Comparison of ENCODE assay signal across 8 cellular contexts in genomic region chr17:45784583-45785372, GRCh38. TPM values are rescaled to one million over a fixed set of nuclear protein-coding genes. Genes with fewer than 3 reads are reported as not detected.
DNase-seq lines count a peak whose midpoint lies in the region; ATAC-seq, FAIRE-seq and TF ChIP-seq lines count a peak whose summit lies in the region.

No MANE protein-coding gene starts in this region.

- H3K36me3 ChIP-seq in MM.1S (replicated peaks; ENCODE audit: insufficient read depth, low read length): no peaks in the 10 kb centered on the region
- H3K36me3 ChIP-seq in neural cell (ENCODE audit: insufficient read depth, low read length): no peaks in the 10 kb centered on the region

- H3K4me1 ChIP-seq in MM.1S (ENCODE audit: low read length): no peaks in the 10 kb centered on the region

- BruUV-seq in Calu3 (replicated peaks; lab: Mats Ljungman, UMichigan): no TSS peak

- ATAC-seq in HG03095 (IDR thresholded peaks at IDR 0.05; ENCODE audit: unreplicated experiment) (no peak), HG03432 (IDR thresholded peaks at IDR 0.05; ENCODE audit: unreplicated experiment) (no peak)

- intact Hi-C loops in Calu3 (cut with micrococcal nuclease; ENCODE audit: unreplicated experiment): no loop called here

- peak overlapping the region; percentile 63 for H3K4me3 Mint-ChIP-seq in Calu3 (ENCODE audit: low read depth, unreplicated experiment)

- H3K27me3 Mint-ChIP-seq in Calu3 (ENCODE audit: unreplicated experiment): peaks cover 93% of the 10 kb centered on the region

- TF ChIP-seq CTCF in Calu3 (IDR thresholded peaks at IDR 0.05; ENCODE audit: unreplicated experiment) (no peak), MM.1S (IDR thresholded peaks at IDR 0.05; ENCODE audit: low read length) (no peak), epithelial cell of proximal tubule (conservative IDR thresholded peaks at IDR 0.05; ENCODE audit: low read depth, low read length) (no peak), neural cell (IDR thresholded peaks at IDR 0.05; ENCODE audit: poor library complexity, severe bottlenecking) (peak; percentile 42)

- H3K27ac ChIP-seq in MM.1S (ENCODE audit: low read length) (no peak overlapping the region), neural cell (ENCODE audit: low read length) (no peak overlapping the region)

- CTCF ChIA-PET in Calu3 (lab: Charles Lee): interaction anchor here (1.0 to 1.4 kb wide), 3 partner anchors 28 to 164 kb away, joined by 3 to 4 read pairs (median 4); no protein-coding TSS in a partner anchor

- peaks cover 11% of the 10 kb centered on the region for H3K36me3 Mint-ChIP-seq in Calu3 (ENCODE audit: insufficient read depth, unreplicated experiment)

- no peaks in the 10 kb centered on the region for H3K79me2 ChIP-seq in MM.1S (ENCODE audit: low read length)
- no peaks in the 10 kb centered on the region for H3K79me2 ChIP-seq in neural cell (replicated peaks; ENCODE audit: insufficient read depth, low read length)

- H3K9ac ChIP-seq in MM.1S (ENCODE audit: low read length) (no peak overlapping the region), neural cell (ENCODE audit: low read length) (peak overlapping the region; percentile 62)

- H3K27me3 ChIP-seq in MM.1S (replicated peaks; ENCODE audit: insufficient read depth, low read length) (peaks cover 83% of the 10 kb centered on the region), neural cell (ENCODE audit: insufficient read depth, low read depth, low read length) (peaks cover 38% of the 10 kb centered on the region)

- H3K9me2 ChIP-seq in MM.1S (replicated peaks; ENCODE audit: insufficient read depth, low read length): no peaks in the 10 kb centered on the region
- no peaks in the 10 kb centered on the region for H3K9me2 ChIP-seq in neural cell (ENCODE audit: insufficient read depth, low read length)

- no peaks in the 10 kb centered on the region for H3K4me1 Mint-ChIP-seq in Calu3 (ENCODE audit: low read depth, unreplicated experiment)

- H3K4me3 ChIP-seq in MM.1S (ENCODE audit: low read length) (peak overlapping the region; percentile 20; the same call in 1 of the 2 replicates), epithelial cell of proximal tubule (ENCODE audit: low read depth, low read length) (peak overlapping the region; percentile 14), neural cell (ENCODE audit: low read length) (peak overlapping the region; percentile 85)

- H4K20me1 ChIP-seq in MM.1S (ENCODE audit: insufficient read depth, low read length) (no peaks in the 10 kb centered on the region), neural cell (ENCODE audit: insufficient read depth) (no peaks in the 10 kb centered on the region)

- no peak for TF ChIP-seq RAD21 in neural cell (conservative IDR thresholded peaks at IDR 0.05)

- no peak overlapping the region for H3K27ac Mint-ChIP-seq in Calu3 (ENCODE audit: unreplicated experiment)

- no peak for TF ChIP-seq EP300 in neural cell (conservative IDR thresholded peaks at IDR 0.05; ENCODE audit: poor library complexity, severe bottlenecking)

- no peaks in the 10 kb centered on the region for H3K9me3 ChIP-seq in MM.1S (replicated peaks; ENCODE audit: insufficient read depth, low read length)
- H3K9me3 ChIP-seq in neural cell (ENCODE audit: low read length): no peaks in the 10 kb centered on the region

- DNase-seq in Calu3 (peak; percentile 67), MM.1S (no peak), epithelial cell of proximal tubule (ENCODE audit: low read depth) (no peak), urothelium cell line (ENCODE audit: low spot score) (peak; percentile 75)
- DNase-seq in activated CD8-positive, alpha-beta memory T cell treated with anti-CD3 and anti-CD28 coated beads for 24 hours: peak; percentile 69

- H3K4me2 ChIP-seq in MM.1S (ENCODE audit: low read depth, low read length): peak overlapping the region; percentile 47; the same call in 1 of the 2 replicates
- H3K4me2 ChIP-seq in neural cell (ENCODE audit: low read length): peak overlapping the region; percentile 62

- no peak overlapping the region for H2AFZ ChIP-seq in MM.1S (ENCODE audit: low read length)
- no peak overlapping the region for H2AFZ ChIP-seq in neural cell (ENCODE audit: low read depth, low read length)

- no peak for FAIRE-seq in urothelium cell line (lab: Jason Lieb, UNC)

- H3F3A ChIP-seq in MM.1S (ENCODE audit: insufficient read depth, low read length) (no peaks in the 10 kb centered on the region), neural cell (ENCODE audit: insufficient read depth, low read length, poor library complexity, severe bottlenecking) (no peaks in the 10 kb centered on the region)

- no peaks in the 10 kb centered on the region for H3K9me3 Mint-ChIP-seq in Calu3 (ENCODE audit: low read depth, unreplicated experiment)

TF ChIP-seq in neural cell, 6 proteins besides CTCF, POLR2A, EP300 and RAD21:
- TF ChIP-seq SMC3 (conservative IDR thresholded peaks at IDR 0.05; ENCODE audit: poor library complexity) (peak; percentile 7), REST (IDR thresholded peaks at IDR 0.05; ENCODE audit: borderline replicate concordance) (no peak), MXI1 (conservative IDR thresholded peaks at IDR 0.05; ENCODE audit: poor library complexity, severe bottlenecking) (peak; percentile 38), POLR2AphosphoS5 (IDR thresholded peaks at IDR 0.05) (no peak), TAF1 (IDR thresholded peaks at IDR 0.05; ENCODE audit: low read depth) (no peak), EZH2 (IDR thresholded peaks at IDR 0.05; ENCODE audit: borderline replicate concordance, insufficient read depth, low read length, poor library complexity, severe bottlenecking) (peak; percentile 12)

RNA-seq across cellular contexts. Expression of gene CRHR1, which starts 0.7 kb away (rescaled TPM):
- total RNA-seq in Calu3 (2022) (not detected in 2 replicates), epithelial cell of proximal tubule (not detected in 2 replicates)
- polyA plus RNA-seq in neural cell: 3.3 and 4.5 TPM in 2 replicates
- 3.2 and 7.1 TPM in 2 replicates for polyA minus RNA-seq in neural cell

RNA-seq across cellular contexts. Expression of gene SPPL2C, which starts 59.9 kb away (rescaled TPM):
- total RNA-seq in Calu3 (2022) (not detected in 2 replicates), epithelial cell of proximal tubule (not detected in 2 replicates)
- not detected in 2 replicates for polyA plus RNA-seq in neural cell
- polyA minus RNA-seq in neural cell: not detected in 2 replicates

Comparison
In these comparisons a context has a peak if more than half of its experiments do, and no peak if none do; other contexts are left out.
1. DNase-seq: peak in Calu3 (single experiment), activated CD8-positive, alpha-beta memory T cell treated with anti-CD3 and anti-CD28 coated beads for 24 hours (single experiment) and urothelium cell line (single experiment); none in MM.1S (single experiment) and epithelial cell of proximal tubule (single experiment).
2. H3K4me3 ChIP-seq: peak in every context shown above with its lines; median percentile 85 in neural cell; 20 in MM.1S; 14 in epithelial cell of proximal tubule.